Comparison of ENCODE assay signal across 2 cellular contexts in genomic region chr5:123371575-123372179, GRCh38.
TF ChIP-seq lines count a peak whose summit lies in the region.

No MANE protein-coding gene starts in this region.

TF ChIP-seq in K562, 482 proteins besides CTCF, POLR2A, EP300 and RAD21:
- no peak for TF ChIP-seq ARNT (IDR thresholded peaks at IDR 0.05)
- TF ChIP-seq RFX5 (IDR thresholded peaks at IDR 0.05; ENCODE audit: low read depth, low read length) = no peak
- TF ChIP-seq, protein P1, sequence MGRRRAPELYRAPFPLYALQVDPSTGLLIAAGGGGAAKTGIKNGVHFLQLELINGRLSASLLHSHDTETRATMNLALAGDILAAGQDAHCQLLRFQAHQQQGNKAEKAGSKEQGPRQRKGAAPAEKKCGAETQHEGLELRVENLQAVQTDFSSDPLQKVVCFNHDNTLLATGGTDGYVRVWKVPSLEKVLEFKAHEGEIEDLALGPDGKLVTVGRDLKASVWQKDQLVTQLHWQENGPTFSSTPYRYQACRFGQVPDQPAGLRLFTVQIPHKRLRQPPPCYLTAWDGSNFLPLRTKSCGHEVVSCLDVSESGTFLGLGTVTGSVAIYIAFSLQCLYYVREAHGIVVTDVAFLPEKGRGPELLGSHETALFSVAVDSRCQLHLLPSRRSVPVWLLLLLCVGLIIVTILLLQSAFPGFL (CRISPR knock-in tag; IDR thresholded peaks at IDR 0.05) = no peak
- TF ChIP-seq ASH1L (IDR thresholded peaks at IDR 0.05; ENCODE audit: borderline replicate concordance, low read depth, partially characterized antibody) = no peak
- TF ChIP-seq ZNF12 (CRISPR knock-in tag; IDR thresholded peaks at IDR 0.05) = no peak
- no peak for TF ChIP-seq MBD2 (IDR thresholded peaks at IDR 0.05; ENCODE audit: borderline replicate concordance, low read depth)
- TF ChIP-seq, protein P2, sequence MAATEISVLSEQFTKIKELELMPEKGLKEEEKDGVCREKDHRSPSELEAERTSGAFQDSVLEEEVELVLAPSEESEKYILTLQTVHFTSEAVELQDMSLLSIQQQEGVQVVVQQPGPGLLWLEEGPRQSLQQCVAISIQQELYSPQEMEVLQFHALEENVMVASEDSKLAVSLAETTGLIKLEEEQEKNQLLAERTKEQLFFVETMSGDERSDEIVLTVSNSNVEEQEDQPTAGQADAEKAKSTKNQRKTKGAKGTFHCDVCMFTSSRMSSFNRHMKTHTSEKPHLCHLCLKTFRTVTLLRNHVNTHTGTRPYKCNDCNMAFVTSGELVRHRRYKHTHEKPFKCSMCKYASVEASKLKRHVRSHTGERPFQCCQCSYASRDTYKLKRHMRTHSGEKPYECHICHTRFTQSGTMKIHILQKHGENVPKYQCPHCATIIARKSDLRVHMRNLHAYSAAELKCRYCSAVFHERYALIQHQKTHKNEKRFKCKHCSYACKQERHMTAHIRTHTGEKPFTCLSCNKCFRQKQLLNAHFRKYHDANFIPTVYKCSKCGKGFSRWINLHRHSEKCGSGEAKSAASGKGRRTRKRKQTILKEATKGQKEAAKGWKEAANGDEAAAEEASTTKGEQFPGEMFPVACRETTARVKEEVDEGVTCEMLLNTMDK (IDR thresholded peaks at IDR 0.05; ENCODE audit: borderline replicate concordance, insufficient read depth, low read depth, low read length, poor library complexity, severe bottlenecking) = peak; percentile 27
- no peak for TF ChIP-seq TEAD2 (tag; IDR thresholded peaks at IDR 0.05)
TF ChIP-seq in K562: peak in this region for 1.

TF ChIP-seq in HepG2, 621 proteins besides CTCF, POLR2A, EP300 and RAD21:
- no peak for TF ChIP-seq RFX3 (CRISPR knock-in tag; IDR thresholded peaks at IDR 0.05)
- TF ChIP-seq GTF3A (CRISPR knock-in tag; conservative IDR thresholded peaks at IDR 0.05) = no peak
- peak; percentile 68 for TF ChIP-seq SMC3 (IDR thresholded peaks at IDR 0.05; ENCODE audit: low read length)
- TF ChIP-seq STAG1 (CRISPR knock-in tag; IDR thresholded peaks at IDR 0.05) = peak; percentile 37
- no peak for TF ChIP-seq SRY (CRISPR knock-in tag; IDR thresholded peaks at IDR 0.05)
- TF ChIP-seq ZMYM4 (CRISPR knock-in tag; IDR thresholded peaks at IDR 0.05) = 0 out of 2 replicates have a peak, but pooled peaks have one; percentile 21
- TF ChIP-seq TARDBP (CRISPR knock-in tag; IDR thresholded peaks at IDR 0.05) = no peak
